Comparison of ENCODE assay signal across 6 cellular contexts in the genomic region with DNA sequence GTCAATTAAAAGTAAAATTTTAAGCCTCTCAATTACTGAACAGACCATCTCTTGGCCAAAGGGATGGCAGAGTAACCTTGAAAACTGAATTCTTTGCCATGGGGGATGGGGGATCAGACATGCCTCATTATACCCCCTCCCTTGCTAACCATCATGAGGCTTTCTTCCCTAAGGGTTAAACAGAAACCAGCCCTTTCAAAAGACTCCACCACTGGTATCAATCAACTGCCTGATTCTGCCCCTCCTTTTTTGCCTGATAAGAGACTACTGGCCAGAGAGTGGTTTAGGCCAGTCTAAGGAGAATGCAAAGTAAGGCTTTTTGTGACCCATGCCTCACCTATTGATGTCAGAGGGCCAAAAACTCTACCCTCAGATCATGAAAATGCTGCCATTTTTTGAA.
"Had no signal": no experiment of that assay in that cellular context is flagged by ENCODE, and none has a peak within 500 bp of the region (broad histone marks: within the 10 kb centered on the region; RNA-seq: fewer than 3 reads in every experiment).

No MANE protein-coding gene starts in this region.

- H3K36me3 ChIP-seq: HAP-1 had no signal

- H3K27ac Mint-ChIP-seq: HFFc6, IgD-negative memory B cell had no signal

- H3K4me1 Mint-ChIP-seq: IgD-negative memory B cell had no signal

- H3K4me3 ChIP-seq: GM23248, HAP-1 had no signal

- H3K9ac ChIP-seq: GM23248 had no signal

- H3K36me3 Mint-ChIP-seq: IgD-negative memory B cell had no signal

- H3K27me3 Mint-ChIP-seq: IgD-negative memory B cell had no signal

- H3K27ac ChIP-seq: GM23248 had no signal

- DNase-seq: GM23248, GOT3, H7, HFFc6 had no signal

- H3K4me3 Mint-ChIP-seq: HFFc6, IgD-negative memory B cell had no signal
